ENCODE assay signal across 9 cellular contexts in genomic region chr10:121422096-121422495, GRCh38.
"Had no signal": no experiment of that assay in that cellular context is flagged by ENCODE, and none has a peak within 500 bp of the region (broad histone marks: within the 10 kb centered on the region; RNA-seq: fewer than 3 reads in every experiment).

No MANE protein-coding gene starts in this region.

- H3K9ac ChIP-seq: GM23248 had no signal

- H3K4me1 Mint-ChIP-seq: IgD-negative memory B cell had no signal

- H3K36me3 ChIP-seq: HAP-1 had no signal

- H3K4me3 ChIP-seq: GM23248, HAP-1 had no signal

- ATAC-seq: HCT116, HepG2 had no signal

- DNase-seq: GM23248, GOT3, H7, HFFc6 had no signal

- H2AFZ ChIP-seq: GM23248 had no signal

- FAIRE-seq: HepG2 had no signal

- H3K27ac ChIP-seq: GM23248, HL-60 had no signal

- H3K4me1 ChIP-seq: HAP-1 had no signal

- H3K36me3 Mint-ChIP-seq: IgD-negative memory B cell had no signal

- H3K9me3 ChIP-seq: HAP-1 had no signal

- H3K4me3 Mint-ChIP-seq: HFFc6, IgD-negative memory B cell had no signal
